24 cellular contexts compared by ENCODE assay signal in genomic region chr10:21920633-21921032, GRCh38.
"Had no signal": no experiment of that assay in that cellular context is flagged by ENCODE, and none has a peak within 500 bp of the region (broad histone marks: within the 10 kb centered on the region; RNA-seq: fewer than 3 reads in every experiment).

No MANE protein-coding gene starts in this region.

- H3K36me3 ChIP-seq: Peyer's patch had no signal

- H3K27ac Mint-ChIP-seq: activated B cell treated with CpG ODN at 0.5 μM for 24 hours; activated CD4-positive, alpha-beta T cell treated with anti-CD3 and anti-CD28 coated beads, Interleukin-2, amount 10 ng/mL, durations not matched to agents 24 days and 14 days; activated naive CD4-positive, alpha-beta T cell treated with anti-CD3 and anti-CD28 coated beads for 36 hours; activated naive CD8-positive, alpha-beta T cell; activated T-helper 17 cell treated with anti-CD3 and anti-CD28 coated beads, Interleukin-2, amount 50 U/mL, for 72 hours; T-helper 17 cell had no signal

- H3K9me3 ChIP-seq: Peyer's patch had no signal

- H3K4me1 Mint-ChIP-seq: activated CD4-positive, alpha-beta T cell treated with anti-CD3 and anti-CD28 coated beads, Interleukin-2, amount 10 ng/mL, durations not matched to agents 24 days and 14 days; activated T-helper 17 cell treated with anti-CD3 and anti-CD28 coated beads, Interleukin-2, amount 50 U/mL, for 72 hours had no signal

- H3K4me3 Mint-ChIP-seq: activated B cell treated with CpG ODN at 0.5 μM for 24 hours; activated CD4-positive, alpha-beta T cell treated with anti-CD3 and anti-CD28 coated beads, Interleukin-2, amount 10 ng/mL, durations not matched to agents 24 days and 14 days; activated naive CD4-positive, alpha-beta T cell treated with anti-CD3 and anti-CD28 coated beads for 36 hours; activated naive CD8-positive, alpha-beta T cell; activated T-helper 17 cell treated with anti-CD3 and anti-CD28 coated beads, Interleukin-2, amount 50 U/mL, for 72 hours; T-helper 17 cell had no signal

- H3K9me3 Mint-ChIP-seq: activated B cell treated with CpG ODN at 0.5 μM for 24 hours; activated CD4-positive, alpha-beta T cell treated with anti-CD3 and anti-CD28 coated beads, Interleukin-2, amount 10 ng/mL, durations not matched to agents 24 days and 14 days; activated naive CD4-positive, alpha-beta T cell treated with anti-CD3 and anti-CD28 coated beads for 36 hours; activated T-helper 17 cell treated with anti-CD3 and anti-CD28 coated beads, Interleukin-2, amount 50 U/mL, for 72 hours had no signal

- H3K27me3 Mint-ChIP-seq: activated B cell treated with CpG ODN at 0.5 μM for 24 hours; activated CD4-positive, alpha-beta T cell treated with anti-CD3 and anti-CD28 coated beads, Interleukin-2, amount 10 ng/mL, durations not matched to agents 24 days and 14 days; activated naive CD8-positive, alpha-beta T cell; activated T-helper 17 cell treated with anti-CD3 and anti-CD28 coated beads, Interleukin-2, amount 50 U/mL, for 72 hours; T-helper 17 cell had no signal

- H3K27me3 ChIP-seq: Peyer's patch had no signal

- H3K4me3 ChIP-seq: Peyer's patch had no signal

- DNase-seq: activated B cell treated with CpG ODN at 0.5 μM for 24 hours; activated CD4-positive, alpha-beta T cell treated with anti-CD3 and anti-CD28 coated beads for 1 hour; activated CD4-positive, alpha-beta T cell treated with anti-CD3 and anti-CD28 coated beads, Interleukin-2, amount 10 ng/mL, durations not matched to agents 24 days and 14 days; activated CD4-positive, alpha-beta T cell treated with anti-CD3 and anti-CD28 coated beads, Interleukin-2, amount 50 U/mL, for 48 hours; activated CD8-positive, alpha-beta memory T cell treated with anti-CD3 and anti-CD28 coated beads for 24 hours; activated gamma-delta T cell; activated naive CD4-positive, alpha-beta T cell treated with anti-CD3 and anti-CD28 coated beads for 36 hours; activated T-cell treated with anti-CD3 and anti-CD28 coated beads, Interleukin-2, amount 50 U/mL, for 48 hours; amygdala; caudate nucleus; IMR-90; KG1; NCI-H1092; NCI-H1930; NCI-H2171; NCI-H2227 treated with DMSO at 0.1 percent for 48 hours; NCI-H526; NK-92 treated with Interleukin-12 subunit alpha and Interleukin-12 subunit beta, amount 100 ng/mL, for 24 hours; Peyer's patch; SIG-M5; T-helper 17 cell; T-helper 9 cell had no signal

- H3K4me1 ChIP-seq: Peyer's patch had no signal

- H3K27ac ChIP-seq: Peyer's patch had no signal
